ENCODE assay signal across 1 cellular context in genomic region chr2:240782886-240783818, GRCh38.
TF ChIP-seq lines count a peak whose summit lies in the region.

No MANE protein-coding gene starts in this region.

TF ChIP-seq in H1, 55 proteins besides CTCF, POLR2A, EP300 and RAD21:
- TF ChIP-seq MAX (IDR thresholded peaks at IDR 0.05) (no peak), GTF2F1 (IDR thresholded peaks at IDR 0.05; ENCODE audit: borderline replicate concordance, low read depth, low read length) (no peak), EZH2 (IDR thresholded peaks at IDR 0.05; ENCODE audit: low read depth, low read length, severe bottlenecking) (no peak), SUZ12 (IDR thresholded peaks at IDR 0.05; ENCODE audit: low read length) (no peak), RBBP5 (IDR thresholded peaks at IDR 0.05; ENCODE audit: borderline replicate concordance, low read depth, low read length) (no peak), RNF2 (IDR thresholded peaks at IDR 0.05; ENCODE audit: borderline replicate concordance, low read depth, low read length, missing control alignments, poor library complexity, severe bottlenecking) (no peak), JUND (IDR thresholded peaks at IDR 0.05; ENCODE audit: low read length) (no peak), TCF12 (IDR thresholded peaks at IDR 0.05; ENCODE audit: low read depth, low read length) (no peak), YY1 (IDR thresholded peaks at IDR 0.05; ENCODE audit: low read depth, low read length) (no peak), PHF8 (conservative IDR thresholded peaks at IDR 0.05; ENCODE audit: low read depth, low read length) (no peak)
